Comparison of ENCODE assay signal across 15 cellular contexts in genomic region chr3:43632269-43632733, GRCh38. TPM values are rescaled to one million over a fixed set of nuclear protein-coding genes. Genes with fewer than 3 reads are reported as not detected.
DNase-seq lines count a peak whose midpoint lies in the region; ATAC-seq, FAIRE-seq and TF ChIP-seq lines count a peak whose summit lies in the region.
"Had no signal": no experiment of that assay in that cellular context is flagged by ENCODE, and none has a peak within 500 bp of the region (broad histone marks: within the 10 kb centered on the region; RNA-seq: fewer than 3 reads in every experiment).

No MANE protein-coding gene starts in this region.

- H3K23me2 ChIP-seq in H1 (ENCODE audit: low read depth, low read length) = no peaks in the 10 kb centered on the region

- no peaks in the 10 kb centered on the region for H3K27me3 ChIP-seq in H1 (replicated peaks in 1 of 4; ENCODE audit: control insufficient read depth in 3 of 4, extremely low read depth in 1 of 4, insufficient read depth in 3 of 4, low read length in 3 of 4)
- no peaks in the 10 kb centered on the region for H3K27me3 ChIP-seq in spleen (replicated peaks in 1 of 7)
- H3K27me3 ChIP-seq: colonic mucosa, testis had no signal

- H3K4ac ChIP-seq in H1 (replicated peaks; ENCODE audit: insufficient read length, low read depth, low read length) = no peak overlapping the region

- H3K23ac ChIP-seq in H1 (ENCODE audit: insufficient read length) = no peak overlapping the region

- no peak overlapping the region for H2AFZ ChIP-seq in H1 (ENCODE audit: low read length)

- H4K20me1 ChIP-seq in H1 (replicated peaks in 1 of 2; ENCODE audit: control insufficient read depth in 1 of 2, insufficient read depth in 2 of 2, low read length in 2 of 2) = no peaks in the 10 kb centered on the region

- H3K14ac ChIP-seq in H1 (ENCODE audit: insufficient read length) = no peak overlapping the region

- H4K8ac ChIP-seq in H1 (ENCODE audit: extremely low read depth, insufficient read depth, low read length) = no peak overlapping the region

- POLR2A ChIA-PET in H1 (lab: Charles Lee; ENCODE audit: partially characterized antibody) = no interaction called here

- no peak overlapping the region for H4K5ac ChIP-seq in H1 (ENCODE audit: insufficient read length, low read depth, low read length)

- H3K79me2 ChIP-seq in H1 (ENCODE audit: control insufficient read depth in 1 of 2, insufficient read depth in 2 of 2, low read length in 2 of 2) = no peaks in the 10 kb centered on the region

- H3K56ac ChIP-seq in H1 (replicated peaks; ENCODE audit: insufficient read length, low read depth, low read length) = no peak overlapping the region

- no peak for TF ChIP-seq EP300 in H1 (IDR thresholded peaks at IDR 0.05; ENCODE audit: borderline replicate concordance in 1 of 2, low read depth in 2 of 2, low read length in 2 of 2)

- no peak overlapping the region for H3K4me2 ChIP-seq in H1 (ENCODE audit: insufficient read depth in 1 of 2, low read depth in 2 of 2, low read length in 2 of 2)

- TF ChIP-seq POLR2A in H1 (IDR thresholded peaks at IDR 0.05; ENCODE audit: control extremely low read depth in 1 of 2, low read depth in 2 of 2, low read length in 2 of 2) (no peak), spleen (IDR thresholded peaks at IDR 0.05) (no peak)

- no peak overlapping the region for H2BK5ac ChIP-seq in H1 (ENCODE audit: low read depth, low read length)

- no peak overlapping the region for H3K4me3 ChIP-seq in H1 (ENCODE audit: extremely low read depth in 1 of 4, insufficient read depth in 2 of 4, low read depth in 3 of 4, low read length in 4 of 4)
- H3K4me3 ChIP-seq in spleen = no peak overlapping the region
- H3K4me3 ChIP-seq: colonic mucosa, testis had no signal

- no peak overlapping the region for H2AK5ac ChIP-seq in H1 (ENCODE audit: low read depth, low read length)

- CTCF ChIA-PET in H1 (lab: Charles Lee; ENCODE audit: partially characterized antibody) = interaction anchor here (0.5 to 1.2 kb wide), 4 partner anchors 10 to 654 kb away, joined by 3 read pairs; no protein-coding TSS in a partner anchor

- intact Hi-C loops in spleen (cut with DNase I; ENCODE audit: low total_unique reads) = no loop called here

- H3K27ac ChIP-seq in H1 (ENCODE audit: low read depth, low read length) (no peak overlapping the region), spleen (no peak overlapping the region)
- H3K27ac ChIP-seq: colonic mucosa, testis, WERI-Rb-1 had no signal

- no peak overlapping the region for H3K18ac ChIP-seq in H1 (ENCODE audit: extremely low read depth, low read length)

- H2BK15ac ChIP-seq in H1 (ENCODE audit: low read length) = no peak overlapping the region

- H3K4me1 ChIP-seq in H1 (replicated peaks in 1 of 4; ENCODE audit: control insufficient read depth in 3 of 4, insufficient read depth in 4 of 4, low read length in 3 of 4) (no peaks in the 10 kb centered on the region), spleen (no peaks in the 10 kb centered on the region)
- H3K4me1 ChIP-seq: colonic mucosa, testis had no signal

- H3K79me1 ChIP-seq in H1 (ENCODE audit: low read depth, low read length) = no peaks in the 10 kb centered on the region

- H4K91ac ChIP-seq in H1 (replicated peaks; ENCODE audit: insufficient read length, low read length) = no peak overlapping the region

- TF ChIP-seq RAD21 in H1 (IDR thresholded peaks at IDR 0.05 in 1 of 2, conservative IDR thresholded peaks at IDR 0.05 in 1 of 2; ENCODE audit: low read depth in 2 of 2, low read length in 2 of 2) = no peak

- H3K36me3 ChIP-seq in H1 (ENCODE audit: control insufficient read depth in 2 of 4, insufficient read depth in 4 of 4, low read length in 3 of 4) (no peaks in the 10 kb centered on the region; a peak in 2 of 8 replicates), spleen (no peaks in the 10 kb centered on the region)
- H3K36me3 ChIP-seq: colonic mucosa, WERI-Rb-1 had no signal

- DNase-seq in Daoy (ENCODE audit: low read depth) (peak; percentile 87), NCI-H446 treated with DMSO at 0.1 percent for 48 hours (lab: John Stamatoyannopoulos, UW) (peak; percentile 41), H1 (ENCODE audit: low read depth in 1 of 2, low spot score in 2 of 2) (no peak), myocyte (ENCODE audit: low read depth) (peak; percentile 77), spleen (no peak), NCI-H2107 treated with DMSO at 0.1 percent for 48 hours (lab: John Stamatoyannopoulos, UW; ENCODE audit: unreplicated experiment) (no peak)
- DNase-seq: Calu3; colonic mucosa; NCI-H187 treated with DMSO at 0.1 percent for 48 hours; RPMI8226; stimulated activated CD4-positive, alpha-beta T cell treated with anti-CD3 and anti-CD28 coated beads, Interleukin-4, amount 100 ng/mL, for 24 hours; testis; WERI-Rb-1 had no signal

- peaks cover 0 to 3% of the 10 kb centered on the region in 2 experiments; a peak in 1 of 4 replicates for H3K9me3 ChIP-seq in H1 (ENCODE audit: insufficient read depth in 2 of 2, low read depth in 1 of 2, low read length in 1 of 2)
- H3K9me3 ChIP-seq in spleen = peaks cover 0 to 7% (median 0%) of the 10 kb centered on the region in 8 donors
- H3K9me3 ChIP-seq: colonic mucosa, testis had no signal

- TF ChIP-seq CTCF in H1 (IDR thresholded peaks at IDR 0.05; ENCODE audit: control extremely low read depth in 1 of 3, insufficient read depth in 1 of 3, low read depth in 1 of 3, low read length in 3 of 3) (no peak), spleen (IDR thresholded peaks at IDR 0.05 in 8 of 11, conservative IDR thresholded peaks at IDR 0.05 in 3 of 11) (no peak)

- FAIRE-seq in H1 (lab: Jason Lieb, UNC) = no peak

- H2BK12ac ChIP-seq in H1 (ENCODE audit: low read depth, low read length) = 0 out of 2 replicates have a peak overlapping the region, but pooled peaks have one; percentile 50

- H2BK120ac ChIP-seq in H1 (replicated peaks; ENCODE audit: low read depth, low read length) = no peak overlapping the region

- H3K9ac ChIP-seq in H1 (replicated peaks in 1 of 4; ENCODE audit: extremely low read depth in 1 of 4, low read depth in 3 of 4, low read length in 3 of 4) = no peak overlapping the region

- H2BK20ac ChIP-seq in H1 (ENCODE audit: low read length) = no peak overlapping the region

- WGBS in H1 (ENCODE audit: extremely low coverage in 1 of 2, insufficient coverage in 1 of 2, insufficient read length in 1 of 2, insufficient replicate concordance in 2 of 2, low coverage in 1 of 2, low lambda C conversion rate in 2 of 2, missing lambda C conversion rate in 1 of 2), 2 experiments = 97% methylated on average over 2 of the region's 2 CpGs; no CpG with 5 or more reads in 1 of the 2 experiments
- 89 to 98% (median 95%) methylated on average over 2 of the region's 2 CpGs for WGBS in spleen, 5 donors

- ATAC-seq in HG03571 (IDR thresholded peaks at IDR 0.05; ENCODE audit: unreplicated experiment) (no peak), GM21717 (IDR thresholded peaks at IDR 0.05; ENCODE audit: unreplicated experiment) (no peak)

TF ChIP-seq in H1, 55 proteins besides CTCF, POLR2A, EP300 and RAD21:
- TF ChIP-seq MAFK (IDR thresholded peaks at IDR 0.05; ENCODE audit: low read depth, low read length) (peak; percentile 32; the same call in 1 of the 2 replicates), JUN (IDR thresholded peaks at IDR 0.05; ENCODE audit: low read depth, low read length) (no peak), BACH1 (IDR thresholded peaks at IDR 0.05; ENCODE audit: low read length) (peak; percentile 57; the same call in 1 of the 2 replicates), YY1 (IDR thresholded peaks at IDR 0.05; ENCODE audit: low read depth, low read length) (no peak)

RNA-seq across cellular contexts. Expression of gene ANO10, which starts 10.5 kb away (rescaled TPM):
- total RNA-seq in Daoy (2014; rRNA removed; shearing (Covaris generic)) = 14.6 and 17.4 TPM in 2 replicates
- total RNA-seq in H1 (2021; fragmentation: NEBNext Ultra II Directional; extraction: Animal tissue kit (Norgen Biotek cat#: 25700)) = 53.2 and 53.6 TPM in 2 replicates
- 23.2 and 38.0 TPM in 2 replicates for polyA plus RNA-seq in H1 (2011; rRNA removed)
- polyA plus RNA-seq in H1 (2011; cell fraction: cytosol; rRNA removed) = 26.8 TPM
- 23.6 TPM for polyA plus RNA-seq in H1 (2011; cell fraction: nucleus; rRNA removed)
- polyA plus RNA-seq in H1 (2012, experiment 1 of 2) = 33.2 to 39.5 TPM (median 36.4 TPM) in 4 replicates
- polyA plus RNA-seq in H1 (2012, experiment 2 of 2) = 19.9 TPM
- 45.3 TPM for polyA plus RNA-seq in H1 (2013, experiment 1 of 2)
- polyA plus RNA-seq in H1 (2013, experiment 2 of 2) = 44.9 TPM
- polyA minus RNA-seq in H1 (2011; rRNA and poly(A)+ RNA removed) = 61.6 and 95.4 TPM in 2 replicates
- 25.0 TPM for polyA minus RNA-seq in H1 (2011; cell fraction: cytosol; rRNA and poly(A)+ RNA removed)
- polyA minus RNA-seq in H1 (2011; cell fraction: nucleus; rRNA and poly(A)+ RNA removed) = 63.2 TPM
- 30.2 and 45.7 TPM in 2 replicates for total RNA-seq in myocyte
- polyA plus RNA-seq in myocyte (2012) = 37.2 TPM
- total RNA-seq in spleen = 10 to 100 TPM; 12.5 to 21.7 (median 18.8) TPM
- 1 to 10 TPM; 2.6 to 5.9 (median 5.5) TPM for polyA plus RNA-seq in spleen

RNA-seq across cellular contexts. Expression of gene ABHD5, which starts 58.4 kb away (rescaled TPM):
- total RNA-seq in Daoy (2014; rRNA removed; shearing (Covaris generic)) = 28.4 and 33.4 TPM in 2 replicates
- 16.4 and 17.9 TPM in 2 replicates for total RNA-seq in H1 (2021; fragmentation: NEBNext Ultra II Directional; extraction: Animal tissue kit (Norgen Biotek cat#: 25700))
- polyA plus RNA-seq in H1 (2011; rRNA removed) (4.8 and 10.5 TPM in 2 replicates), spleen (1 to 10 TPM; 2.6 to 6.0 (median 4.2) TPM)
- 9.6 TPM for polyA plus RNA-seq in H1 (2011; cell fraction: cytosol; rRNA removed)
- 5.4 TPM for polyA plus RNA-seq in H1 (2011; cell fraction: nucleus; rRNA removed)
- polyA plus RNA-seq in H1 (2012, experiment 1 of 2) = 13.6 to 20.7 TPM (median 16.6 TPM) in 4 replicates
- polyA plus RNA-seq in H1 (2012, experiment 2 of 2) = 2.8 TPM
- 8.1 TPM for polyA plus RNA-seq in H1 (2013, experiment 1 of 2)
- 7.6 TPM for polyA plus RNA-seq in H1 (2013, experiment 2 of 2)
- polyA minus RNA-seq in H1 (2011; rRNA and poly(A)+ RNA removed) = 16.2 and 29.8 TPM in 2 replicates
- 9.0 TPM for polyA minus RNA-seq in H1 (2011; cell fraction: cytosol; rRNA and poly(A)+ RNA removed)
- polyA minus RNA-seq in H1 (2011; cell fraction: nucleus; rRNA and poly(A)+ RNA removed) = 20.3 TPM
- total RNA-seq in myocyte (26.9 and 28.3 TPM in 2 replicates), spleen (10 to 100 TPM; 14.4 to 44.8 (median 26.2) TPM)
- polyA plus RNA-seq in myocyte (2012) = 17.0 TPM

Comparison
In these comparisons a context has a peak if more than half of its experiments do, and no peak if none do; other contexts are left out.
1. DNase-seq: peak in Daoy (single experiment), NCI-H446 treated with DMSO at 0.1 percent for 48 hours (single experiment) and myocyte (single experiment); none in H1 (0 of 2), spleen (single experiment) and NCI-H2107 treated with DMSO at 0.1 percent for 48 hours (single experiment).